Comparison of ENCODE assay signal across 1 cellular context in the genomic region with DNA sequence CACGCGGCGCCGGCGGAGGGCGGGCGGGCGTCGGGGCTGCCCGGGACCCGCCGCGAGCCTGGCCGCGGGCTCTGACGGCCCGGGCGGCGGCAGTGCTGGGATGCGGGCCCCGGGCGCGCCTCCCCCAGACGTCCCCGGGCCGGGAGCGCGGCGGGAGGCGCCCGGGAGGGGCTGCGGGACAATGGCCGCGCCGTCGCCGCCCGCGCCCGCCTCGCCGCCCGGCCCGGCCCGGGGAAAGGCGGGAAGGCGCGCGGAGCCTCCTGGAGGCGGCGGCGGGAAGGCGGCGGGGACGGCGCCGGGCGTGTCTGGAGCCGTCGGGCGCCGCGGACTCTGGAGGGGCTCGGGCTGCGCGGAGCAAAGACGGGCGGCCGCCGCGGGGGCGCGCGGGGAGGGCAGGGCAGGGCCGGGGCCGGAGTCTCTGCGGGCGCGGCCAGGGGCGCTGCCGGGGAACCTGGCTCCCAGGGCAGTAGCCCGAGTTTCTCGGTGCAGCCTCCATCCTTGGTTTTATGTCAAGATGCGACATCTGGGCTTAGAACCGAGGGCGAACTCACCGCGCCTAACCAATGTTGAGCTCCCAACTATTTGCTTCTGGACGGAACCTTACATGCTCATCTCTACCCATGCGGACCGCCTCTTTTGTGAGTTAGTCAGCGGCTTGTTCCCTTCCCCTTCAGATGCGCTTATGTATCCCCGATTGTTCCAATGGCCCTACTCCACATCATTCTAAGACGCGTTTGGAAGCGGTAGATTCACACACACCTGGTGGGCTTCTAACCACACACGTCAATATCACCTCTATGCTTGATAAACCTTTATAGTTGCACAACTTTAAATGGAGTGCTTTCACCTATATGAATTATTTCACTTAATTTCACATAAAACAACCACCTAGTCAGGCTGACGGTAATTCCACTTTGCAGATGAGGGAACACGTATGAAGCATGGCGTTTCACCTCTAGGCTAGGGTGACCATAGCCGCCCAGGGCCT.
A peak's percentile ranks its signal among the peaks of the same experiment; 100 is the strongest.
TF ChIP-seq lines count a peak whose summit lies in the region.

No MANE protein-coding gene starts in this region.

TF ChIP-seq in H1, 55 proteins besides CTCF, POLR2A, EP300 and RAD21 (continued from another document):
- peak; percentile 78; the same call in 1 of the 2 replicates for TF ChIP-seq RBBP5 (IDR thresholded peaks at IDR 0.05; ENCODE audit: borderline replicate concordance, low read depth, low read length)
